ENCODE assay signal across 2 cellular contexts in the genomic region with DNA sequence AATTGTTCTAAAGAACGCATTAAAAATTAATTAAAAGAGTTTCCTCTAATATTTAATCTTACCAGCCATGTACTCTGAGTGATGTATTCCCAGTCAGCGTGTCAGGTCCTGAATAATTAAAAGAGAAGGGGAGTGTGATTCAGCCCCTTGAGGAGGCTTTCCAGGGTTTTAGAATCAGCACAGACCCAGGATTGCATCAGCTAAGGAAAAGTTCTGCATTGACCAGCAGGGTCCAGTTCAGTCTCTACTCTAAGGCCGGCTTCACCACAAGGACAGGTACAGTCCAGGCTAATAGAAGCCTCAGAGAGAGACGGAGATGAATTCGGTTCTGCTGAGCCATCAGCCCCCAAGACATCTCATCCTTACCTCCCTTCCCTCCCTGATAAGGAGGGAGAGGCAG.
TF ChIP-seq lines count a peak whose summit lies in the region.

No MANE protein-coding gene starts in this region.

TF ChIP-seq in GM23338, 12 proteins besides CTCF, POLR2A, EP300 and RAD21:
- TF ChIP-seq ZNF331 (CRISPR knock-in tag; IDR thresholded peaks at IDR 0.05; ENCODE audit: low read depth) (no peak), REST (IDR thresholded peaks at IDR 0.05; ENCODE audit: unreplicated experiment) (no peak), CREB1 (CRISPR knock-in tag; IDR thresholded peaks at IDR 0.05; ENCODE audit: low read depth) (no peak)

TF ChIP-seq in K562, 482 proteins besides CTCF, POLR2A, EP300 and RAD21 (continues in another document):
- no peak for TF ChIP-seq MCM2 (IDR thresholded peaks at IDR 0.05; ENCODE audit: low read depth)
- TF ChIP-seq, protein P1, sequence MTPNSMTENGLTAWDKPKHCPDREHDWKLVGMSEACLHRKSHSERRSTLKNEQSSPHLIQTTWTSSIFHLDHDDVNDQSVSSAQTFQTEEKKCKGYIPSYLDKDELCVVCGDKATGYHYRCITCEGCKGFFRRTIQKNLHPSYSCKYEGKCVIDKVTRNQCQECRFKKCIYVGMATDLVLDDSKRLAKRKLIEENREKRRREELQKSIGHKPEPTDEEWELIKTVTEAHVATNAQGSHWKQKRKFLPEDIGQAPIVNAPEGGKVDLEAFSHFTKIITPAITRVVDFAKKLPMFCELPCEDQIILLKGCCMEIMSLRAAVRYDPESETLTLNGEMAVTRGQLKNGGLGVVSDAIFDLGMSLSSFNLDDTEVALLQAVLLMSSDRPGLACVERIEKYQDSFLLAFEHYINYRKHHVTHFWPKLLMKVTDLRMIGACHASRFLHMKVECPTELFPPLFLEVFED (CRISPR knock-in tag; conservative IDR thresholded peaks at IDR 0.05) = no peak
- no peak for TF ChIP-seq E2F3 (CRISPR knock-in tag; IDR thresholded peaks at IDR 0.05)
- no peak for TF ChIP-seq TOE1 (IDR thresholded peaks at IDR 0.05; ENCODE audit: borderline replicate concordance)
- no peak for TF ChIP-seq TOE1 (CRISPR knock-in tag; IDR thresholded peaks at IDR 0.05; ENCODE audit: borderline replicate concordance, low read depth)
- no peak for TF ChIP-seq ZNF23 (CRISPR knock-in tag; IDR thresholded peaks at IDR 0.05)
- TF ChIP-seq, protein P2, sequence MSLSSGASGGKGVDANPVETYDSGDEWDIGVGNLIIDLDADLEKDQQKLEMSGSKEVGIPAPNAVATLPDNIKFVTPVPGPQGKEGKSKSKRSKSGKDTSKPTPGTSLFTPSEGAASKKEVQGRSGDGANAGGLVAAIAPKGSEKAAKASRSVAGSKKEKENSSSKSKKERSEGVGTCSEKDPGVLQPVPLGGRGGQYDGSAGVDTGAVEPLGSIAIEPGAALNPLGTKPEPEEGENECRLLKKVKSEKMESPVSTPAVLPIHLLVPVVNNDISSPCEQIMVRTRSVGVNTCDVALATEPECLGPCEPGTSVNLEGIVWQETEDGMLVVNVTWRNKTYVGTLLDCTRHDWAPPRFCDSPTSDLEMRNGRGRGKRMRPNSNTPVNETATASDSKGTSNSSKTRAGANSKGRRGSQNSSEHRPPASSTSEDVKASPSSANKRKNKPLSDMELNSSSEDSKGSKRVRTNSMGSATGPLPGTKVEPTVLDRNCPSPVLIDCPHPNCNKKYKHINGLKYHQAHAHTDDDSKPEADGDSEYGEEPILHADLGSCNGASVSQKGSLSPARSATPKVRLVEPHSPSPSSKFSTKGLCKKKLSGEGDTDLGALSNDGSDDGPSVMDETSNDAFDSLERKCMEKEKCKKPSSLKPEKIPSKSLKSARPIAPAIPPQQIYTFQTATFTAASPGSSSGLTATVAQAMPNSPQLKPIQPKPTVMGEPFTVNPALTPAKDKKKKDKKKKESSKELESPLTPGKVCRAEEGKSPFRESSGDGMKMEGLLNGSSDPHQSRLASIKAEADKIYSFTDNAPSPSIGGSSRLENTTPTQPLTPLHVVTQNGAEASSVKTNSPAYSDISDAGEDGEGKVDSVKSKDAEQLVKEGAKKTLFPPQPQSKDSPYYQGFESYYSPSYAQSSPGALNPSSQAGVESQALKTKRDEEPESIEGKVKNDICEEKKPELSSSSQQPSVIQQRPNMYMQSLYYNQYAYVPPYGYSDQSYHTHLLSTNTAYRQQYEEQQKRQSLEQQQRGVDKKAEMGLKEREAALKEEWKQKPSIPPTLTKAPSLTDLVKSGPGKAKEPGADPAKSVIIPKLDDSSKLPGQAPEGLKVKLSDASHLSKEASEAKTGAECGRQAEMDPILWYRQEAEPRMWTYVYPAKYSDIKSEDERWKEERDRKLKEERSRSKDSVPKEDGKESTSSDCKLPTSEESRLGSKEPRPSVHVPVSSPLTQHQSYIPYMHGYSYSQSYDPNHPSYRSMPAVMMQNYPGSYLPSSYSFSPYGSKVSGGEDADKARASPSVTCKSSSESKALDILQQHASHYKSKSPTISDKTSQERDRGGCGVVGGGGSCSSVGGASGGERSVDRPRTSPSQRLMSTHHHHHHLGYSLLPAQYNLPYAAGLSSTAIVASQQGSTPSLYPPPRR (CRISPR knock-in tag; IDR thresholded peaks at IDR 0.05; ENCODE audit: borderline replicate concordance) = no peak
- no peak for TF ChIP-seq ESRRB (CRISPR knock-in tag; IDR thresholded peaks at IDR 0.05; ENCODE audit: borderline replicate concordance)
- no peak for TF ChIP-seq ZBTB43 (CRISPR knock-in tag; IDR thresholded peaks at IDR 0.05)
- no peak for TF ChIP-seq HDAC6 (IDR thresholded peaks at IDR 0.05; ENCODE audit: low read depth, low read length)
- no peak for TF ChIP-seq FOXK1 (CRISPR knock-in tag; IDR thresholded peaks at IDR 0.05; ENCODE audit: borderline replicate concordance)
- no peak for TF ChIP-seq ZNF217 (CRISPR knock-in tag; IDR thresholded peaks at IDR 0.05)
- no peak for TF ChIP-seq ZBTB11 (CRISPR knock-in tag; IDR thresholded peaks at IDR 0.05)
- no peak for TF ChIP-seq ZNF175 (CRISPR knock-in tag; IDR thresholded peaks at IDR 0.05; ENCODE audit: low read depth)
- no peak for TF ChIP-seq SMARCE1 (IDR thresholded peaks at IDR 0.05)
- no peak for TF ChIP-seq BRF2 (IDR thresholded peaks at IDR 0.05; ENCODE audit: borderline replicate concordance, insufficient read depth, insufficient read length)
- no peak for TF ChIP-seq MCM7 (IDR thresholded peaks at IDR 0.05)
- no peak for TF ChIP-seq HOMEZ (CRISPR knock-in tag; IDR thresholded peaks at IDR 0.05)
- TF ChIP-seq, protein P3, sequence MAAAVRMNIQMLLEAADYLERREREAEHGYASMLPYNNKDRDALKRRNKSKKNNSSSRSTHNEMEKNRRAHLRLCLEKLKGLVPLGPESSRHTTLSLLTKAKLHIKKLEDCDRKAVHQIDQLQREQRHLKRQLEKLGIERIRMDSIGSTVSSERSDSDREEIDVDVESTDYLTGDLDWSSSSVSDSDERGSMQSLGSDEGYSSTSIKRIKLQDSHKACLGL (CRISPR knock-in tag; IDR thresholded peaks at IDR 0.05; ENCODE audit: borderline replicate concordance, poor library complexity, severe bottlenecking) = no peak
- TF ChIP-seq ZNF695 (CRISPR knock-in tag; IDR thresholded peaks at IDR 0.05) = no peak
- TF ChIP-seq TFAM (CRISPR knock-in tag; conservative IDR thresholded peaks at IDR 0.05) = no peak
- no peak for TF ChIP-seq TEAD4 (IDR thresholded peaks at IDR 0.05; ENCODE audit: low read length)
- TF ChIP-seq TEAD4 (CRISPR knock-in tag; IDR thresholded peaks at IDR 0.05; ENCODE audit: borderline replicate concordance) = no peak
- TF ChIP-seq ZNF282 (CRISPR knock-in tag; IDR thresholded peaks at IDR 0.05) = no peak
- TF ChIP-seq HLTF (IDR thresholded peaks at IDR 0.05) = no peak
- peak; percentile 32; the same call in 1 of the 2 replicates for TF ChIP-seq ZNF583 (CRISPR knock-in tag; IDR thresholded peaks at IDR 0.05)
- TF ChIP-seq CEBPG (CRISPR knock-in tag; IDR thresholded peaks at IDR 0.05) = peak; percentile 34; the same call in 1 of the 2 replicates
- TF ChIP-seq CEBPG (tag; conservative IDR thresholded peaks at IDR 0.05 in 1 of 2, IDR thresholded peaks at IDR 0.05 in 1 of 2) = peak; percentile 20 to 60; a peak in 2 of 4 replicates
- TF ChIP-seq SRSF1 (IDR thresholded peaks at IDR 0.05; ENCODE audit: low read depth, low read length) = no peak
- TF ChIP-seq UBTF (IDR thresholded peaks at IDR 0.05; ENCODE audit: borderline replicate concordance in 1 of 2, low read depth in 2 of 2, low read length in 2 of 2) = no peak
- no peak for TF ChIP-seq SMARCA4 (IDR thresholded peaks at IDR 0.05)
- TF ChIP-seq NFE2L1 (tag; IDR thresholded peaks at IDR 0.05; ENCODE audit: borderline replicate concordance, low read depth) = no peak
- TF ChIP-seq, protein P4, sequence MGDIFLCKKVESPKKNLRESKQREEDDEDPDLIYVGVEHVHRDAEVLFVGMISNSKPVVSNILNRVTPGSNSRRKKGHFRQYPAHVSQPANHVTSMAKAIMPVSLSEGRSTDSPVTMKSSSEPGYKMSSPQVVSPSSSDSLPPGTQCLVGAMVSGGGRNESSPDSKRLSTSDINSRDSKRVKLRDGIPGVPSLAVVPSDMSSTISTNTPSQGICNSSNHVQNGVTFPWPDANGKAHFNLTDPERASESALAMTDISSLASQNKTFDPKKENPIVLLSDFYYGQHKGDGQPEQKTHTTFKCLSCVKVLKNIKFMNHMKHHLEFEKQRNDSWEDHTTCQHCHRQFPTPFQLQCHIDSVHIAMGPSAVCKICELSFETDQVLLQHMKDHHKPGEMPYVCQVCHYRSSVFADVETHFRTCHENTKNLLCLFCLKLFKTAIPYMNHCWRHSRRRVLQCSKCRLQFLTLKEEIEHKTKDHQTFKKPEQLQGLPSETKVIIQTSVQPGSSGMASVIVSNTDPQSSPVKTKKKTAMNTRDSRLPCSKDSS (IDR thresholded peaks at IDR 0.05; ENCODE audit: low read depth, partially characterized antibody) = no peak
- TF ChIP-seq ATF3 (IDR thresholded peaks at IDR 0.05) = peak; percentile 66; the same call in 1 of the 2 replicates
- no peak for TF ChIP-seq ATF3 (CRISPR knock-in tag; conservative IDR thresholded peaks at IDR 0.05)
- peak; percentile 8; the same call in 1 of the 2 replicates for TF ChIP-seq CXXC5 (CRISPR knock-in tag; IDR thresholded peaks at IDR 0.05)
